Comparison of ENCODE assay signal across 8 cellular contexts in the genomic region with DNA sequence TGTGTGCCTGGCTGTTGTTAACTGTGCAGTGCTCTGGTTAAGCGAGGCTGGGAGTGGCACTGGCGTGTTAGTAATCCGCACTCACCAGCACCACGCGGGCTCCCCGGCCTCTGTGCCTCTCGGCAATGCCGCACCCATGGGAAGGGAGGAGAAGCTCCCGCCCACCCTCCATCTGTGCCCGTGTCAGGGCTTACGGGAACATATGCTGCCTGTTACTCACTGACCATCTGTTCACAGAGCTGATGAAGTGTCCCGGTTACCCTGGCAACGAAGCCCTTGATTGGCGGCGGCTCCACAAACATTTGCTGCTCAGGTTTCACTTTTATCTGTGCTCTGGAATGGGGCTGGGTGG.
A peak's percentile ranks its signal among the peaks of the same experiment; 100 is the strongest.
DNase-seq lines count a peak whose midpoint lies in the region; ATAC-seq and TF ChIP-seq lines count a peak whose summit lies in the region.

No MANE protein-coding gene starts in this region.

- no peaks in the 10 kb centered on the region for H3K27me3 ChIP-seq in cardiac muscle cell
- no peaks in the 10 kb centered on the region for H3K27me3 ChIP-seq in trophoblast cell (ENCODE audit: insufficient read depth, low read length)

- WGBS in trophoblast cell (ENCODE audit: extremely low coverage, insufficient coverage, insufficient read length), result no CpG with 5 or more reads among the region's 15 CpGs

- no peaks in the 10 kb centered on the region for H3K79me1 ChIP-seq in trophoblast cell (ENCODE audit: low read length)

- H2AFZ ChIP-seq in trophoblast cell (ENCODE audit: insufficient read depth, low read length, poor library complexity), result no peak overlapping the region

- H3K36me3 ChIP-seq in cardiac muscle cell (no peaks in the 10 kb centered on the region), trophoblast cell (ENCODE audit: control insufficient read depth in 1 of 2, insufficient read depth in 2 of 2, low read length in 2 of 2) (no peaks in the 10 kb centered on the region)

- no peak overlapping the region for H4K12ac ChIP-seq in trophoblast cell (ENCODE audit: low read depth, low read length)

- H3K27ac Mint-ChIP-seq in activated naive CD8-positive, alpha-beta T cell treated with anti-CD3 and anti-CD28 coated beads, Interleukin-2, amount 50 U/mL, for 24 hours, result no peak overlapping the region

- H3K4me3 Mint-ChIP-seq in activated naive CD8-positive, alpha-beta T cell treated with anti-CD3 and anti-CD28 coated beads, Interleukin-2, amount 50 U/mL, for 24 hours, result no peak overlapping the region

- peak; percentile 99 for ATAC-seq in GM19463 (IDR thresholded peaks at IDR 0.05; ENCODE audit: unreplicated experiment)
- ATAC-seq in HG03460 (IDR thresholded peaks at IDR 0.05; ENCODE audit: unreplicated experiment), result peak; percentile 97
- ATAC-seq in activated naive CD8-positive, alpha-beta T cell treated with anti-CD3 and anti-CD28 coated beads, Interleukin-2, amount 50 U/mL, for 24 hours, result peak; percentile 92

- H4K8ac ChIP-seq in trophoblast cell (ENCODE audit: low read depth, low read length), result no peak overlapping the region

- no peak overlapping the region for H3K14ac ChIP-seq in trophoblast cell (ENCODE audit: low read length)

- peaks cover 5% of the 10 kb centered on the region for H3K27me3 Mint-ChIP-seq in activated naive CD8-positive, alpha-beta T cell treated with anti-CD3 and anti-CD28 coated beads, Interleukin-2, amount 50 U/mL, for 24 hours

- peak overlapping the region; percentile 71 for H3K27ac ChIP-seq in cardiac muscle cell
- H3K27ac ChIP-seq in trophoblast cell (ENCODE audit: low read depth, low read length), result no peak overlapping the region

- H2AK5ac ChIP-seq in trophoblast cell (ENCODE audit: low read length), result no peak overlapping the region

- DNase-seq in COR-L47 (lab: John Stamatoyannopoulos, UW) (peak; percentile 82), NCI-H524 (lab: John Stamatoyannopoulos, UW) (peak; percentile 100), cardiac muscle cell (ENCODE audit: low read depth in 1 of 2, low spot score in 1 of 2) (peak; percentile 93 to 97), trophoblast cell (peak; percentile 91 to 92), UCSD-AML1 (lab: John Stamatoyannopoulos, UW; ENCODE audit: unreplicated experiment) (no peak)
- DNase-seq in activated naive CD8-positive, alpha-beta T cell treated with anti-CD3 and anti-CD28 coated beads, Interleukin-2, amount 50 U/mL, for 24 hours, result peak; percentile 50

- H3K9me3 ChIP-seq in cardiac muscle cell (ENCODE audit: low read depth), result no peaks in the 10 kb centered on the region
- peaks cover 5% of the 10 kb centered on the region for H3K9me3 ChIP-seq in trophoblast cell (ENCODE audit: insufficient read depth, low read depth, low read length)

- no peak overlapping the region for H2BK12ac ChIP-seq in trophoblast cell (ENCODE audit: low read length)

- H2BK5ac ChIP-seq in trophoblast cell (ENCODE audit: low read depth, low read length, poor library complexity), result no peak overlapping the region

- H3K18ac ChIP-seq in trophoblast cell (ENCODE audit: low read length), result no peak overlapping the region

- H3K9ac ChIP-seq in trophoblast cell (ENCODE audit: low read length), result no peak overlapping the region

- no peaks in the 10 kb centered on the region for H3K79me2 ChIP-seq in trophoblast cell (ENCODE audit: control insufficient read depth, insufficient read depth, low read length, poor library complexity)

- H3K4me1 ChIP-seq in cardiac muscle cell (ENCODE audit: low read depth) (peaks cover 21% of the 10 kb centered on the region), trophoblast cell (ENCODE audit: control insufficient read depth in 1 of 2, insufficient read depth in 2 of 2, low read length in 2 of 2) (peaks cover 2 to 4% of the 10 kb centered on the region in 2 experiments)

- H3K4ac ChIP-seq in trophoblast cell (ENCODE audit: low read depth, low read length), result no peak overlapping the region

- H3K4me2 ChIP-seq in trophoblast cell (ENCODE audit: low read length), result peak overlapping the region; percentile 1

- no peak for TF ChIP-seq CTCF in cardiac muscle cell (IDR thresholded peaks at IDR 0.05; ENCODE audit: low read depth, low read length)

- no peak overlapping the region for H2BK120ac ChIP-seq in trophoblast cell (ENCODE audit: insufficient read depth, low read length, poor library complexity)

- no peaks in the 10 kb centered on the region for H3K36me3 Mint-ChIP-seq in activated naive CD8-positive, alpha-beta T cell treated with anti-CD3 and anti-CD28 coated beads, Interleukin-2, amount 50 U/mL, for 24 hours (ENCODE audit: low read depth)

- peaks cover 5% of the 10 kb centered on the region for H3K4me1 Mint-ChIP-seq in activated naive CD8-positive, alpha-beta T cell treated with anti-CD3 and anti-CD28 coated beads, Interleukin-2, amount 50 U/mL, for 24 hours

- no peak overlapping the region for H4K91ac ChIP-seq in trophoblast cell (ENCODE audit: low read depth, low read length)

- H3K9me3 Mint-ChIP-seq in activated naive CD8-positive, alpha-beta T cell treated with anti-CD3 and anti-CD28 coated beads, Interleukin-2, amount 50 U/mL, for 24 hours, result peaks cover 14% of the 10 kb centered on the region

- no peak overlapping the region for H3K23ac ChIP-seq in trophoblast cell (ENCODE audit: low read length)

- H3K4me3 ChIP-seq in cardiac muscle cell, result no peak overlapping the region
- no peak overlapping the region for H3K4me3 ChIP-seq in trophoblast cell (ENCODE audit: low read depth, low read length)
